Comparison of ENCODE assay signal across 2 cellular contexts in genomic region chr1:206486995-206487788, GRCh38.
TF ChIP-seq lines count a peak whose summit lies in the region.

No MANE protein-coding gene starts in this region.

TF ChIP-seq in liver, 16 proteins besides CTCF, POLR2A, EP300 and RAD21:
- no peak for TF ChIP-seq FOXA2 (IDR thresholded peaks at IDR 0.05)
- no peak for TF ChIP-seq EGR1 (IDR thresholded peaks at IDR 0.05; ENCODE audit: low read depth in 2 of 2)
- TF ChIP-seq YY1 (IDR thresholded peaks at IDR 0.05): no peak
- TF ChIP-seq HNF4G (IDR thresholded peaks at IDR 0.05): no peak
- TF ChIP-seq RXRA (IDR thresholded peaks at IDR 0.05): peak; percentile 20 to 30
- no peak for TF ChIP-seq FOXA1 (IDR thresholded peaks at IDR 0.05)
- TF ChIP-seq MAX (IDR thresholded peaks at IDR 0.05): no peak
- TF ChIP-seq NR2F2 (IDR thresholded peaks at IDR 0.05): peak; percentile 74
- no peak for TF ChIP-seq HNF4A (conservative IDR thresholded peaks at IDR 0.05)
- no peak for TF ChIP-seq ZBTB33 (IDR thresholded peaks at IDR 0.05)
- TF ChIP-seq SP1 (IDR thresholded peaks at IDR 0.05): no peak
- TF ChIP-seq TAF1 (conservative IDR thresholded peaks at IDR 0.05): no peak

TF ChIP-seq in HepG2, 621 proteins besides CTCF, POLR2A, EP300 and RAD21:
- TF ChIP-seq ZFY (CRISPR knock-in tag; IDR thresholded peaks at IDR 0.05): no peak
- no peak for TF ChIP-seq CC2D1A (CRISPR knock-in tag; IDR thresholded peaks at IDR 0.05)
- TF ChIP-seq PRPF4 (IDR thresholded peaks at IDR 0.05; ENCODE audit: low read depth, low read length, poor library complexity, severe bottlenecking): no peak
